In genomic region chr2:15937105-15937881, GRCh38 we compare ENCODE assay signal across 35 cellular contexts. TPM values are rescaled to one million over a fixed set of nuclear protein-coding genes. Genes with fewer than 3 reads are reported as not detected.
"Had no signal": no experiment of that assay in that cellular context is flagged by ENCODE, and none has a peak within 500 bp of the region (broad histone marks: within the 10 kb centered on the region; RNA-seq: fewer than 3 reads in every experiment).

No MANE protein-coding gene starts in this region.

- H3K9me3 ChIP-seq: ascending aorta had no signal

- H3K27ac ChIP-seq: ascending aorta, cardiac muscle cell, VCaP had no signal

- H3K4me3 Mint-ChIP-seq: activated B cell treated with CpG ODN at 0.5 μM for 24 hours; activated CD4-positive, alpha-beta memory T cell treated with anti-CD3 and anti-CD28 coated beads for 36 hours; activated CD4-positive, alpha-beta T cell treated with anti-CD3 and anti-CD28 coated beads, Interleukin-2, amount 10 ng/mL, durations not matched to agents 24 days and 14 days; activated CD8-positive, alpha-beta memory T cell treated with anti-CD3 and anti-CD28 coated beads, Interleukin-2, amount 10 ng/mL, durations not matched to agents 7 days and 5 days; activated CD8-positive, alpha-beta T cell treated with anti-CD3 and anti-CD28 coated beads for 36 hours; activated naive CD4-positive, alpha-beta T cell treated with anti-CD3 and anti-CD28 coated beads, Interleukin-2, amount 10 ng/mL, durations not matched to agents 7 days and 5 days; activated naive CD4-positive, alpha-beta T cell treated with anti-CD3 and anti-CD28 coated beads, Interleukin-2, amount 50 U/mL, for 24 hours; activated naive CD8-positive, alpha-beta T cell; activated naive CD8-positive, alpha-beta T cell treated with anti-CD3 and anti-CD28 coated beads, Interleukin-2, amount 10 ng/mL, durations not matched to agents 7 days and 5 days; activated naive CD8-positive, alpha-beta T cell treated with anti-CD3 and anti-CD28 coated beads, Interleukin-2, amount 50 U/mL, for 24 hours; activated T-cell treated with anti-CD3 and anti-CD28 coated beads, Interleukin-2, amount 50 U/mL, for 24 hours; central memory CD8-positive, alpha-beta T cell; T-helper 2 cell treated with Interferon-gamma antibody and Interleukin-4, amounts not matched to agents 5 μg/mL and 100 μg/mL, for 36 hours had no signal

- DNase-seq: activated B cell treated with CpG ODN at 0.5 μM for 24 hours; activated CD4-positive, alpha-beta memory T cell treated with anti-CD3 and anti-CD28 coated beads for 36 hours; activated CD4-positive, alpha-beta T cell treated with anti-CD3 and anti-CD28 coated beads for 4 hours; activated CD4-positive, alpha-beta T cell treated with anti-CD3 and anti-CD28 coated beads, Interleukin-2, amount 10 ng/mL, durations not matched to agents 24 days and 14 days; activated CD4-positive, alpha-beta T cell treated with anti-CD3 and anti-CD28 coated beads, Interleukin-2, amount 50 U/mL, for 1 hour; activated CD4-positive, alpha-beta T cell treated with anti-CD3 and anti-CD28 coated beads, Interleukin-2, amount 50 U/mL, for 4 hours; activated CD4-positive, CD25-positive, alpha-beta regulatory T cell treated with anti-CD3 and anti-CD28 coated beads, Interleukin-2, amount 50 U/mL, for 72 hours; activated CD8-positive, alpha-beta memory T cell treated with anti-CD3 and anti-CD28 coated beads, Interleukin-2, amount 10 ng/mL, durations not matched to agents 7 days and 5 days; activated CD8-positive, alpha-beta memory T cell treated with anti-CD3 and anti-CD28 coated beads, Interleukin-2, amount 50 U/mL, for 48 hours; activated CD8-positive, alpha-beta T cell treated with anti-CD3 and anti-CD28 coated beads for 36 hours; activated effector memory CD4-positive, alpha-beta T cell treated with Interleukin-2 at 50 U/mL for 16 hours; activated gamma-delta T cell; activated naive CD4-positive, alpha-beta T cell treated with anti-CD3 and anti-CD28 coated beads, Interleukin-2, amount 10 ng/mL, durations not matched to agents 7 days and 5 days; activated naive CD4-positive, alpha-beta T cell treated with Interleukin-2 at 50 U/mL for 16 hours; activated naive CD8-positive, alpha-beta T cell treated with anti-CD3 and anti-CD28 coated beads, Interleukin-2, amount 10 ng/mL, durations not matched to agents 7 days and 5 days; activated naive CD8-positive, alpha-beta T cell treated with anti-CD3 and anti-CD28 coated beads, Interleukin-2, amount 50 U/mL, for 24 hours; activated T-cell treated with anti-CD3 and anti-CD28 coated beads, Interleukin-2, amount 50 U/mL, for 24 hours; activated T-cell treated with anti-CD3 and anti-CD28 coated beads, Interleukin-2, amount 50 U/mL, for 48 hours; amygdala; anterior cingulate cortex; caudate nucleus; cerebellar nuclear complex; T-helper 2 cell; T-helper 9 cell had no signal

- ATAC-seq: activated CD8-positive, alpha-beta memory T cell treated with anti-CD3 and anti-CD28 coated beads, Interleukin-2, amount 10 ng/mL, durations not matched to agents 7 days and 5 days; activated CD8-positive, alpha-beta T cell treated with anti-CD3 and anti-CD28 coated beads for 36 hours; activated naive CD8-positive, alpha-beta T cell treated with anti-CD3 and anti-CD28 coated beads, Interleukin-2, amount 50 U/mL, for 24 hours had no signal

- H3K27me3 ChIP-seq: cardiac muscle cell had no signal

- H3K36me3 Mint-ChIP-seq: activated CD4-positive, alpha-beta memory T cell treated with anti-CD3 and anti-CD28 coated beads for 36 hours; activated CD8-positive, alpha-beta memory T cell treated with anti-CD3 and anti-CD28 coated beads, Interleukin-2, amount 10 ng/mL, durations not matched to agents 7 days and 5 days; activated naive CD4-positive, alpha-beta T cell treated with anti-CD3 and anti-CD28 coated beads, Interleukin-2, amount 10 ng/mL, durations not matched to agents 7 days and 5 days; activated naive CD4-positive, alpha-beta T cell treated with anti-CD3 and anti-CD28 coated beads, Interleukin-2, amount 50 U/mL, for 24 hours; activated naive CD8-positive, alpha-beta T cell; activated naive CD8-positive, alpha-beta T cell treated with anti-CD3 and anti-CD28 coated beads, Interleukin-2, amount 10 ng/mL, durations not matched to agents 7 days and 5 days; brain had no signal

- H3K4me1 Mint-ChIP-seq: activated CD8-positive, alpha-beta memory T cell treated with anti-CD3 and anti-CD28 coated beads, Interleukin-2, amount 10 ng/mL, durations not matched to agents 7 days and 5 days; activated naive CD8-positive, alpha-beta T cell treated with anti-CD3 and anti-CD28 coated beads, Interleukin-2, amount 10 ng/mL, durations not matched to agents 7 days and 5 days; central memory CD8-positive, alpha-beta T cell had no signal

- H3K36me3 ChIP-seq: ascending aorta, cardiac muscle cell had no signal

- H3K27ac Mint-ChIP-seq: activated B cell treated with CpG ODN at 0.5 μM for 24 hours; activated CD4-positive, alpha-beta memory T cell treated with anti-CD3 and anti-CD28 coated beads for 36 hours; activated CD4-positive, alpha-beta T cell treated with anti-CD3 and anti-CD28 coated beads, Interleukin-2, amount 10 ng/mL, durations not matched to agents 24 days and 14 days; activated CD8-positive, alpha-beta memory T cell treated with anti-CD3 and anti-CD28 coated beads, Interleukin-2, amount 10 ng/mL, durations not matched to agents 7 days and 5 days; activated CD8-positive, alpha-beta T cell treated with anti-CD3 and anti-CD28 coated beads for 36 hours; activated naive CD4-positive, alpha-beta T cell treated with anti-CD3 and anti-CD28 coated beads, Interleukin-2, amount 10 ng/mL, durations not matched to agents 7 days and 5 days; activated naive CD4-positive, alpha-beta T cell treated with anti-CD3 and anti-CD28 coated beads, Interleukin-2, amount 50 U/mL, for 24 hours; activated naive CD8-positive, alpha-beta T cell; activated naive CD8-positive, alpha-beta T cell treated with anti-CD3 and anti-CD28 coated beads, Interleukin-2, amount 10 ng/mL, durations not matched to agents 7 days and 5 days; activated naive CD8-positive, alpha-beta T cell treated with anti-CD3 and anti-CD28 coated beads, Interleukin-2, amount 50 U/mL, for 24 hours; activated T-cell treated with anti-CD3 and anti-CD28 coated beads, Interleukin-2, amount 50 U/mL, for 24 hours; activated T-helper 2 cell treated with anti-CD3 and anti-CD28 coated beads, Interferon-gamma antibody, Interleukin-2, Interleukin-4, amounts not matched to agents 10 μg/mL and 5 μg/mL and 100 μg/mL, durations not matched to agents 14 hours and 24 hours and 36 hours; T-helper 2 cell treated with Interferon-gamma antibody and Interleukin-4, amounts not matched to agents 5 μg/mL and 100 μg/mL, for 36 hours had no signal

- H3K4me3 ChIP-seq: ascending aorta, cardiac muscle cell had no signal

- H3K9me3 Mint-ChIP-seq: activated B cell treated with CpG ODN at 0.5 μM for 24 hours; activated CD4-positive, alpha-beta memory T cell treated with anti-CD3 and anti-CD28 coated beads for 36 hours; activated CD4-positive, alpha-beta T cell treated with anti-CD3 and anti-CD28 coated beads, Interleukin-2, amount 10 ng/mL, durations not matched to agents 24 days and 14 days; activated CD8-positive, alpha-beta T cell treated with anti-CD3 and anti-CD28 coated beads for 36 hours; activated naive CD4-positive, alpha-beta T cell treated with anti-CD3 and anti-CD28 coated beads, Interleukin-2, amount 10 ng/mL, durations not matched to agents 7 days and 5 days; activated naive CD4-positive, alpha-beta T cell treated with anti-CD3 and anti-CD28 coated beads, Interleukin-2, amount 50 U/mL, for 24 hours; activated naive CD8-positive, alpha-beta T cell treated with anti-CD3 and anti-CD28 coated beads, Interleukin-2, amount 10 ng/mL, durations not matched to agents 7 days and 5 days; activated naive CD8-positive, alpha-beta T cell treated with anti-CD3 and anti-CD28 coated beads, Interleukin-2, amount 50 U/mL, for 24 hours; activated T-cell treated with anti-CD3 and anti-CD28 coated beads, Interleukin-2, amount 50 U/mL, for 24 hours; activated T-helper 2 cell treated with anti-CD3 and anti-CD28 coated beads, Interferon-gamma antibody, Interleukin-2, Interleukin-4, amounts not matched to agents 10 μg/mL and 5 μg/mL and 100 μg/mL, durations not matched to agents 14 hours and 24 hours and 36 hours; central memory CD8-positive, alpha-beta T cell; T-helper 2 cell treated with Interferon-gamma antibody and Interleukin-4, amounts not matched to agents 5 μg/mL and 100 μg/mL, for 36 hours had no signal

- FAIRE-seq: bronchial epithelial cell, TTC549 had no signal

RNA-seq across cellular contexts. Expression of gene MYCN, which starts 3.1 kb away (rescaled TPM):
- total RNA-seq: activated B cell treated with CpG ODN at 0.5 μM for 24 hours; activated CD4-positive, alpha-beta T cell treated with anti-CD3 and anti-CD28 coated beads, Interleukin-2, amount 10 ng/mL, durations not matched to agents 24 days and 14 days; activated CD8-positive, alpha-beta memory T cell treated with anti-CD3 and anti-CD28 coated beads, Interleukin-2, amount 10 ng/mL, durations not matched to agents 7 days and 5 days; activated naive CD8-positive, alpha-beta T cell treated with anti-CD3 and anti-CD28 coated beads, Interleukin-2, amount 10 ng/mL, durations not matched to agents 7 days and 5 days; activated T-helper 2 cell treated with anti-CD3 and anti-CD28 coated beads, Interferon-gamma antibody, Interleukin-2, Interleukin-4, amounts not matched to agents 10 μg/mL and 5 μg/mL and 100 μg/mL, durations not matched to agents 14 hours and 24 hours and 36 hours; ascending aorta; bronchial epithelial cell had no signal
